ENCODE assay signal across 22 cellular contexts in genomic region chr5:6522337-6522736, GRCh38.
"Had no signal": no experiment of that assay in that cellular context is flagged by ENCODE, and none has a peak within 500 bp of the region (broad histone marks: within the 10 kb centered on the region; RNA-seq: fewer than 3 reads in every experiment).

No MANE protein-coding gene starts in this region.

- H3K27me3 ChIP-seq: colonic mucosa, esophagus squamous epithelium, pancreas, right lobe of liver, thyroid gland, vagina had no signal

- H3K36me3 ChIP-seq: colonic mucosa, esophagus squamous epithelium, lower lobe of right lung, pancreas, right lobe of liver, stomach, thyroid gland, vagina had no signal

- H3K4me3 Mint-ChIP-seq: immature natural killer cell; memory B cell; natural killer cell; stimulated activated naive B cell treated with anti-CD40 and anti-IgM and Interleukin-4, amounts not matched to agents 10 μg/mL and 1 μg/mL and 100 μg/mL, for 72 hours had no signal

- H3K36me3 Mint-ChIP-seq: immature natural killer cell; memory B cell; natural killer cell; stimulated activated naive B cell treated with anti-CD40 and anti-IgM and Interleukin-4, amounts not matched to agents 10 μg/mL and 1 μg/mL and 100 μg/mL, for 72 hours had no signal

- H3K4me3 ChIP-seq: colonic mucosa, esophagus squamous epithelium, lower lobe of right lung, pancreas, right lobe of liver, stomach, thyroid gland, vagina had no signal

- DNase-seq: colonic mucosa; dermis blood vessel endothelial cell; effector memory CD4-positive, alpha-beta T cell; erythroblast; esophagus squamous epithelium; foreskin melanocyte; hypothalamus; immature natural killer cell; left ventricle myocardium superior; lower lobe of right lung; natural killer cell; pancreas; right lobe of liver; small intestine; stimulated activated CD4-positive, alpha-beta T cell treated with anti-CD3 and anti-CD28 coated beads, Interleukin-15, amount 100 ng/mL, for 24 hours; stimulated activated CD4-positive, alpha-beta T cell treated with anti-CD3 and anti-CD28 coated beads, Interleukin-2, amount 100 ng/mL, for 48 hours; stimulated activated naive B cell treated with anti-CD40 and anti-IgM and Interleukin-4, amounts not matched to agents 10 μg/mL and 1 μg/mL and 100 μg/mL, for 72 hours; stomach; thyroid gland; trophoblast cell had no signal

- H3K27ac Mint-ChIP-seq: immature natural killer cell; memory B cell; natural killer cell; stimulated activated naive B cell treated with anti-CD40 and anti-IgM and Interleukin-4, amounts not matched to agents 10 μg/mL and 1 μg/mL and 100 μg/mL, for 72 hours had no signal

- H3K4me1 ChIP-seq: colonic mucosa, esophagus squamous epithelium, lower lobe of right lung, pancreas, stomach, thyroid gland, vagina had no signal

- H3K9me3 ChIP-seq: colonic mucosa, esophagus squamous epithelium, lower lobe of right lung, pancreas, right lobe of liver, stomach, thyroid gland, vagina had no signal

- H3K4me1 Mint-ChIP-seq: immature natural killer cell, memory B cell, natural killer cell had no signal

- H3K27ac ChIP-seq: colonic mucosa, esophagus squamous epithelium, lower lobe of right lung, pancreas, right lobe of liver, stomach, thyroid gland, vagina had no signal

- ATAC-seq: left ventricle myocardium superior; lower lobe of right lung; natural killer cell; pancreas; right lobe of liver; stimulated activated naive B cell treated with anti-CD40 and anti-IgM and Interleukin-4, amounts not matched to agents 10 μg/mL and 1 μg/mL and 100 μg/mL, for 72 hours had no signal

- H3K9me3 Mint-ChIP-seq: immature natural killer cell, memory B cell, natural killer cell had no signal
